Comparison of ENCODE assay signal across 1 cellular context in genomic region chr11:824292-824880, GRCh38.
TF ChIP-seq lines count a peak whose summit lies in the region.

No MANE protein-coding gene starts in this region.

TF ChIP-seq in GM23338, 12 proteins besides CTCF, POLR2A, EP300 and RAD21 (continued from another document):
- TF ChIP-seq ZNF462 (CRISPR knock-in tag; IDR thresholded peaks at IDR 0.05): no peak
- no peak for TF ChIP-seq POLR2AphosphoS5 (IDR thresholded peaks at IDR 0.05; ENCODE audit: low read depth)
- TF ChIP-seq EZH2phosphoT487 (IDR thresholded peaks at IDR 0.05; ENCODE audit: unreplicated experiment): no peak
- no peak for TF ChIP-seq ZNF331 (CRISPR knock-in tag; IDR thresholded peaks at IDR 0.05; ENCODE audit: low read depth)
- TF ChIP-seq NANOG (IDR thresholded peaks at IDR 0.05; ENCODE audit: borderline replicate concordance): no peak
